ENCODE assay signal across 23 cellular contexts in the genomic region with DNA sequence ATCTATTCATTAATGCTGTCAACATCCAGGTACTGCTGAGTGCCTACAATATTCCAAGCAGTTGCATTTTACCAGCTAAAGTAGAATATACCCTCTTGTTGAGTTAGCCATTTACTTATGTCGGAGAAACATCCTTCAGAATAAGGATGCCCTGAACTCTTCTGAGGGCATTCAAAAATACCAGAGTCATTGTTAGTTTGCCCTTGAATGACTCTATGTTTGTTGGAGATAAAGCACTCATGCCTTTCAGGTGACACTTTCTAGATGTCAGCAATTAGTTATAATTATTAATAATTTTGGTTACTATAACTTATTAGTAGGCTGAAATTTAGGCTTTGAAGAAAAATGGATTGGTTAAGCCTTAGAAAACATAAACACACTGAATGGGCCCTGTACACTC.
"Had no signal": no experiment of that assay in that cellular context is flagged by ENCODE, and none has a peak within 500 bp of the region (broad histone marks: within the 10 kb centered on the region; RNA-seq: fewer than 3 reads in every experiment).

No MANE protein-coding gene starts in this region.

- H3K27ac ChIP-seq: coronary artery, dorsolateral prefrontal cortex, esophagus squamous epithelium, gastrocnemius medialis, heart right ventricle, left lung, lower lobe of right lung had no signal

- DNase-seq: dermis blood vessel endothelial cell; dorsolateral prefrontal cortex; effector CD4-positive, alpha-beta T cell; effector memory CD4-positive, alpha-beta T cell; esophagus squamous epithelium; foreskin fibroblast; foreskin melanocyte; gastrocnemius medialis; glutamatergic neuron; head of caudate nucleus; heart right ventricle; hippocampal formation; left cardiac atrium; left lung; left ventricle myocardium superior; lower lobe of right lung; mesenchymal stem cell; mucosa of descending colon had no signal

- H3K27me3 ChIP-seq: dorsolateral prefrontal cortex, esophagus squamous epithelium, gastrocnemius medialis, heart right ventricle, left lung had no signal

- H3K36me3 ChIP-seq: esophagus squamous epithelium, gastrocnemius medialis, heart right ventricle, left lung, lower lobe of right lung had no signal

- FAIRE-seq: colon, endothelial cell of umbilical vein, keratinocyte had no signal

- H3K9me3 ChIP-seq: esophagus squamous epithelium, gastrocnemius medialis, heart right ventricle, left lung, lower lobe of right lung, mucosa of descending colon had no signal

- H3K4me3 ChIP-seq: coronary artery, dorsolateral prefrontal cortex, esophagus squamous epithelium, gastrocnemius medialis, heart right ventricle, left lung, lower lobe of right lung, mucosa of descending colon had no signal

- ATAC-seq: esophagus mucosa, gastrocnemius medialis, heart right ventricle, left cardiac atrium, left lung, left ventricle myocardium superior, lower lobe of right lung, mucosa of descending colon had no signal
